8 cellular contexts compared by ENCODE assay signal in the genomic region with DNA sequence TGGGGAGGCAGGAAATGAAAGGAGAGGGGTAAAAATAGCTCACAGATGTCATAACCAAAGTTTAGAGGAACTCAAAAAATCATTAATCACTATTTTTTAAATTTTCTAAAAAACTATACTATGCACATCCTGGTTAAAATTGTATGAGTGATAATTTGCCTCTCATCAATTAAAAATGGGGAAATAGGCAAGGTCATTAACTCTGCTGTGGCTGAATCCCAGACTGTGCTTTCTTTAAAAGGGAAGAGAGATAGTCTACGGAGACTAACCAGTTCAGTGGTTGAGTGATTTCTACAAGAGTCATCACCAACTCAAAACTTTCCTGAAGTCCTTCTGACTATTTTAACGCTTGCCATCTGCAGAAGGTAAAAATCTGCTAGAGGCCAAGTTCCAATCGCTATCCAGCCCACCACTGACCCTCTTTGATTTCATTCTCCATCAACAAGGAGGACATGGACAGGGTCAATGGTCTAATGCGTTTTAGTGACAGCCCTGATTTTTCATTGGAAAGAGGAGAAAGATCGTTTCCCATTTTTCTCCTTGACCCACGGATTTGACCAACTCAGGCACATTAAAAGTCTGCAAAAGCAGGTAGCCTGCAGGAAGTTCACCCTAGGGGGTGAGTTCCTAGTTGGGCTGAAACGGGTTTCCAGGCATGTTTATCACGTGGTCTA. TPM values are rescaled to one million over a fixed set of nuclear protein-coding genes. Genes with fewer than 3 reads are reported as not detected.
DNase-seq lines count a peak whose midpoint lies in the region; ATAC-seq, FAIRE-seq and TF ChIP-seq lines count a peak whose summit lies in the region.

No MANE protein-coding gene starts in this region.

- FAIRE-seq in GM12891 (lab: Jason Lieb, UNC): peak; percentile 5

- no peaks in the 10 kb centered on the region for H3K36me3 ChIP-seq in ascending aorta
- H3K36me3 ChIP-seq in thymus (ENCODE audit: control insufficient read depth, insufficient read depth): no peaks in the 10 kb centered on the region

- intact Hi-C loops in ascending aorta (cut with DNase I): loop anchor here (5.0 kb wide), 2 partner anchors 46 to 656 kb away; partner anchors contain the start of gene KBTBD8

- WGBS in thymus: 35% methylated on average over 8 of the region's 8 CpGs

- H3K27ac ChIP-seq in ascending aorta (peak overlapping the region; percentile 92 to 99), layer of hippocampus (ENCODE audit: low read depth, low read length) (peak overlapping the region; percentile 85), thymus (ENCODE audit: low read depth) (no peak overlapping the region)

- peak overlapping the region; percentile 54 for H3K4me3 ChIP-seq in Jurkat, Clone E6-1 (ENCODE audit: low read length)
- peak overlapping the region; percentile 84 to 86 for H3K4me3 ChIP-seq in ascending aorta
- peak overlapping the region; percentile 77 for H3K4me3 ChIP-seq in thymus (ENCODE audit: low read length)

- no peak for TF ChIP-seq POLR2A in GM12891 (IDR thresholded peaks at IDR 0.05; ENCODE audit: low read depth, low read length)

- peak; percentile 29 for ATAC-seq in GM21723 (IDR thresholded peaks at IDR 0.05; ENCODE audit: unreplicated experiment)

- DNase-seq in GM12891 (ENCODE audit: insufficient read length, low spot score) (no peak), ascending aorta (ENCODE audit: low spot score in 2 of 2) (no peak), NCI-H146 (lab: John Stamatoyannopoulos, UW) (no peak)
- peak; percentile 20 for DNase-seq in Jurkat, Clone E6-1 (ENCODE audit: low read depth, low spot score)
- DNase-seq in activated effector memory CD4-positive, alpha-beta T cell treated with anti-CD3 and anti-CD28 coated beads, Interleukin-2, amount 50 U/mL, for 16 hours: no peak

- TF ChIP-seq CTCF in ascending aorta (IDR thresholded peaks at IDR 0.05): no peak

- H3K4me1 ChIP-seq in ascending aorta (peaks cover 4 to 14% of the 10 kb centered on the region in 2 donors), thymus (ENCODE audit: control insufficient read depth, insufficient read depth, low read length) (peaks cover 5% of the 10 kb centered on the region)

- H3K9me3 ChIP-seq in ascending aorta: no peaks in the 10 kb centered on the region
- H3K9me3 ChIP-seq in thymus (ENCODE audit: control insufficient read depth): no peaks in the 10 kb centered on the region

- H3K27me3 ChIP-seq in ascending aorta (no peaks in the 10 kb centered on the region), layer of hippocampus (ENCODE audit: control insufficient read depth, insufficient read depth, low read length) (no peaks in the 10 kb centered on the region), thymus (ENCODE audit: control insufficient read depth, insufficient read depth) (peaks cover 4% of the 10 kb centered on the region)

TF ChIP-seq in GM12891, 5 proteins besides CTCF, POLR2A, EP300 and RAD21:
- TF ChIP-seq POU2F2 (IDR thresholded peaks at IDR 0.05; ENCODE audit: low read depth, low read length) (no peak), TAF1 (IDR thresholded peaks at IDR 0.05; ENCODE audit: low read depth, low read length) (no peak), SPI1 (IDR thresholded peaks at IDR 0.05; ENCODE audit: low read depth, low read length) (peak; percentile 62)

RNA-seq across cellular contexts. Expression of gene SUCLG2, which starts 0.8 kb away (rescaled TPM):
- polyA plus RNA-seq in GM12891 (2012; ENCODE audit: low read depth, missing spikeins): 34.4 TPM
- polyA plus RNA-seq in Jurkat, Clone E6-1 (2012; ENCODE audit: insufficient read depth, insufficient read length): 33.4 TPM
- total RNA-seq in ascending aorta: 33.6 TPM
- polyA plus RNA-seq in thymus: 38.3 TPM
